Comparison of ENCODE assay signal across 8 cellular contexts in the genomic region with DNA sequence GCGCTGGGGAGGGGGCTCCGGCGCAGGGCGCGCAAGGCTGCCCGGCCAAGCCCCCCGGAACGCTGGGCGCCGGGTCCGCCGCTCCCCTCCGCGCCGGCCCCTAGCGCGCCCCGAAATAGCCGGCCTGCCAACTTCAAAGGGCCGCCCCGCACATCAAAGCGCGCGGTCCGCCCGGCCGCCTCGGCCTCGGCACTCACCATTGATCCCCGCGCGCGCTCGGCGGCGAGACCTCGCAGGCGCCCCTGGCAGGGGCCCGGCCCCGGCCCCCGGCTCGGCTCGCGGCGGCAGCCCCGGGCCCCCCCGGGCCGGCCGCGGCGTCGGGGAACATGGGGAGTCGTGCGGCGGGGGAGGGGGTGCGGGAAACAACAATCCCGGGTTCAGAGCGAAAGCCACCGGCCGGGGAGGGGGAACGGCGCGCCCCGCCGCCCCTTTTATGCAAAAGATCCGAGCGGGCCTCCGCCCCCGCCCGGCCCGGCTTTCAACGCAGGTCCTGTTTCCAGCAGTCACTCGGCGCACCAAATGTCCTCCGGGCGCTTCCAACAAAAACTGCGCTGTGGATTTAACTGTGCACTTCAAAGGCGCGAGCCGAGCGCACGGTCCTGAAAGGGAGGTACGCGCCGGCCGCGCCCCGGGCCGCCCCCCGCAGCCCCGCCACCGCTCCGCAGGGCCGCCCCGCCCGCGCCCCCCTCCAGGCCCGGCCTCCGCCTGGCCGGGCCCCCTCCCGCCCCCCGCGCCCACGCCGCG. TPM values are rescaled to one million over a fixed set of nuclear protein-coding genes. Genes with fewer than 3 reads are reported as not detected.
DNase-seq lines count a peak whose midpoint lies in the region; ATAC-seq and TF ChIP-seq lines count a peak whose summit lies in the region.

No MANE protein-coding gene starts in this region.

- H3K4me1 ChIP-seq in iPS-15b (ENCODE audit: control insufficient read depth, insufficient read depth, low read length): peaks cover 14% of the 10 kb centered on the region
- H3K4me1 ChIP-seq in gastrocnemius medialis: peaks cover 50 to 55% of the 10 kb centered on the region in 2 donors

- H3K9me3 ChIP-seq in iPS-15b (ENCODE audit: control insufficient read depth, insufficient read depth, low read length): no peaks in the 10 kb centered on the region
- no peaks in the 10 kb centered on the region for H3K9me3 ChIP-seq in gastrocnemius medialis

- H3K27me3 ChIP-seq in H7 (ENCODE audit: control insufficient read depth, insufficient read depth, low read length) (no peaks in the 10 kb centered on the region; the same call in 1 of the 2 replicates), brain microvascular endothelial cell (replicated peaks) (peaks cover 4% of the 10 kb centered on the region), iPS-15b (ENCODE audit: control insufficient read depth, insufficient read depth, low read length) (no peaks in the 10 kb centered on the region), gastrocnemius medialis (no peaks in the 10 kb centered on the region)

- no peak for TF ChIP-seq CTCF in VCaP (conservative IDR thresholded peaks at IDR 0.05)
- TF ChIP-seq CTCF in brain microvascular endothelial cell (IDR thresholded peaks at IDR 0.05; ENCODE audit: low read depth, low read length, missing control alignments): no peak
- TF ChIP-seq CTCF in gastrocnemius medialis (IDR thresholded peaks at IDR 0.05 in 4 of 5, conservative IDR thresholded peaks at IDR 0.05 in 1 of 5): no peak

- peak; percentile 86 to 89 for TF ChIP-seq POLR2A in gastrocnemius medialis (IDR thresholded peaks at IDR 0.05)

- H3K4me3 ChIP-seq in H7 (ENCODE audit: insufficient read depth, low read depth, low read length) (peak overlapping the region; percentile 89), brain microvascular endothelial cell (ENCODE audit: low read depth, low read length) (peak overlapping the region; percentile 62), iPS-15b (ENCODE audit: low read depth, low read length) (peak overlapping the region; percentile 78), gastrocnemius medialis (peak overlapping the region in 2 of 4 donors; percentile 72 to 99)

- H3K36me3 ChIP-seq in H7 (replicated peaks; ENCODE audit: control insufficient read depth, insufficient read depth, low read length) (peaks cover 10% of the 10 kb centered on the region), brain microvascular endothelial cell (replicated peaks) (no peaks in the 10 kb centered on the region), iPS-15b (ENCODE audit: control insufficient read depth, insufficient read depth, low read length) (peaks cover 18% of the 10 kb centered on the region), gastrocnemius medialis (no peaks in the 10 kb centered on the region)

- no peak overlapping the region for H3K9ac ChIP-seq in iPS-15b (ENCODE audit: low read depth, low read length)

- intact Hi-C loops in gastrocnemius medialis (cut with DNase I; ENCODE audit: low total_unique reads): loop anchor here (2.0 to 10.0 kb wide), 5 partner anchors 153 to 1487 kb away; partner anchors contain the start of genes CEP95 and DDX5

- peak overlapping the region; percentile 87 for H3K27ac ChIP-seq in VCaP
- peak overlapping the region; percentile 91 for H3K27ac ChIP-seq in brain microvascular endothelial cell
- no peak overlapping the region for H3K27ac ChIP-seq in gastrocnemius medialis

- in situ Hi-C loops in brain microvascular endothelial cell (cut with HindIII; ENCODE audit: low pct_ligation_motif_present, low sequenced_read_pairs) (no loop called here), gastrocnemius medialis (cut with MboI; ENCODE audit: low sequenced_read_pairs in 4 of 4) (loop anchor here in 3 of 4 donors (25.0 kb wide), 2 partner anchors 573 to 598 kb away; no protein-coding TSS in a partner anchor)

- DNase-seq in COLO829 (ENCODE audit: low spot score) (peak; percentile 63), H7 (peak; percentile 94), NCI-H1436 treated with DMSO at 0.1 percent for 48 hours (lab: John Stamatoyannopoulos, UW) (peak; percentile 18), brain microvascular endothelial cell (peak; percentile 76), gastrocnemius medialis (peak; percentile 84 to 90), DMS114 treated with DMSO at 0.1 percent for 48 hours (lab: John Stamatoyannopoulos, UW; ENCODE audit: unreplicated experiment) (no peak)

- ATAC-seq in gastrocnemius medialis: peak; percentile 55 to 63

RNA-seq across cellular contexts. Expression of gene AXIN2, which starts 0.6 kb away (rescaled TPM):
- total RNA-seq in H7 (2014; rRNA removed; shearing (Covaris generic)): 34.8 and 36.1 TPM in 2 replicates
- total RNA-seq in gastrocnemius medialis: 10 to 100 TPM in 3 of 4 donors, 1 to 10 TPM in 1; 9.9 to 27.2 (median 17.9) TPM

Comparison
In these comparisons a context has a peak if more than half of its experiments do, and no peak if none do; other contexts are left out.
1. H3K27ac ChIP-seq: peak in VCaP (single experiment) and brain microvascular endothelial cell (single experiment); none in gastrocnemius medialis (0 of 4).